11 cellular contexts compared by ENCODE assay signal in genomic region chr2:169360984-169361705, GRCh38. TPM values are rescaled to one million over a fixed set of nuclear protein-coding genes. Genes with fewer than 3 reads are reported as not detected.
A peak's percentile ranks its signal among the peaks of the same experiment; 100 is the strongest.
DNase-seq lines count a peak whose midpoint lies in the region; ATAC-seq and TF ChIP-seq lines count a peak whose summit lies in the region.
"Had no signal": no experiment of that assay in that cellular context is flagged by ENCODE, and none has a peak within 500 bp of the region (broad histone marks: within the 10 kb centered on the region; RNA-seq: fewer than 3 reads in every experiment).

No MANE protein-coding gene starts in this region.

- H4K20me1 ChIP-seq in KMS-11 (ENCODE audit: insufficient read depth), result no peaks in the 10 kb centered on the region

- H3K27me3 ChIP-seq in KMS-11 (ENCODE audit: insufficient read depth, low read depth) (peaks cover 15% of the 10 kb centered on the region; the same call in 1 of the 2 replicates), ovary (no peaks in the 10 kb centered on the region)

- peaks cover 0 to 26% (median 8%) of the 10 kb centered on the region in 7 donors for H3K9me3 Mint-ChIP-seq in CD14-positive monocyte

- DNase-seq in CD14-positive monocyte (ENCODE audit: low spot score) (no peak), epithelial cell of proximal tubule (ENCODE audit: low read depth) (no peak), ovary (no peak), activated gamma-delta T cell treated with Interleukin-2 at 50 U/mL for 16 hours (no peak), NCI-H1048 (lab: John Stamatoyannopoulos, UW) (no peak)
- DNase-seq: effector CD4-positive, alpha-beta T cell; SHP77 had no signal

- H3K36me3 ChIP-seq in KMS-11 (ENCODE audit: insufficient read depth) (no peaks in the 10 kb centered on the region), ovary (no peaks in the 10 kb centered on the region)

- ATAC-seq in HG03432 (IDR thresholded peaks at IDR 0.05; ENCODE audit: unreplicated experiment), result no peak
- ATAC-seq in HG02588 (IDR thresholded peaks at IDR 0.05; ENCODE audit: unreplicated experiment), result no peak

- TF ChIP-seq CTCF in CD14-positive monocyte (IDR thresholded peaks at IDR 0.05), result no peak
- TF ChIP-seq CTCF in KMS-11 (conservative IDR thresholded peaks at IDR 0.05; ENCODE audit: low read depth, low read length), result no peak
- no peak for TF ChIP-seq CTCF in epithelial cell of proximal tubule (conservative IDR thresholded peaks at IDR 0.05; ENCODE audit: low read depth, low read length)
- no peak for TF ChIP-seq CTCF in ovary (IDR thresholded peaks at IDR 0.05)

- H3K4me3 ChIP-seq in KMS-11 (IDR thresholded peaks at IDR 0.05; ENCODE audit: insufficient read depth, low read depth, low read length) (no peak overlapping the region), epithelial cell of proximal tubule (ENCODE audit: low read depth, low read length) (peak overlapping the region; percentile 55), ovary (peak overlapping the region; percentile 22)

- H3K79me2 ChIP-seq in KMS-11 (ENCODE audit: insufficient read depth, low read depth), result no peaks in the 10 kb centered on the region

- H3K9ac ChIP-seq in KMS-11, result no peak overlapping the region

- peak overlapping the region; percentile 67 to 83 for H3K4me3 Mint-ChIP-seq in CD14-positive monocyte

- no peak for TF ChIP-seq EP300 in ovary (IDR thresholded peaks at IDR 0.05)

- H3K27ac ChIP-seq in KMS-11, result no peak overlapping the region
- H3K27ac ChIP-seq in ovary, result no peak overlapping the region
- H3K27ac ChIP-seq: HL-60 had no signal

- H2AFZ ChIP-seq in KMS-11 (ENCODE audit: low read depth), result peak overlapping the region; percentile 96; the same call in 1 of the 2 replicates

- peak overlapping the region; percentile 99; the same call in 1 of the 2 replicates for H3K4me2 ChIP-seq in KMS-11

- peaks cover 61 to 77% (median 76%) of the 10 kb centered on the region in 3 donors for H3K27me3 Mint-ChIP-seq in CD14-positive monocyte (ENCODE audit: low read depth in 3 of 3)

- peaks cover 0 to 7% of the 10 kb centered on the region in 2 donors for H3K36me3 Mint-ChIP-seq in CD14-positive monocyte

- H3K27ac Mint-ChIP-seq in CD14-positive monocyte, result no peak overlapping the region

- intact Hi-C loops in CD14-positive monocyte (cut with micrococcal nuclease) (no loop called here), ovary (cut with DNase I) (no loop called here)

- no peaks in the 10 kb centered on the region for H3K9me3 ChIP-seq in ovary

- TF ChIP-seq POLR2A in ovary (IDR thresholded peaks at IDR 0.05), result no peak

- H3K4me1 ChIP-seq in KMS-11 (ENCODE audit: low read depth, poor library complexity, severe bottlenecking) (peaks cover 14% of the 10 kb centered on the region), ovary (ENCODE audit: insufficient read depth) (peaks cover 23% of the 10 kb centered on the region)

- H3K4me1 Mint-ChIP-seq in CD14-positive monocyte, result peaks cover 43% of the 10 kb centered on the region

- WGBS in ovary, 3 donors, result 1 to 2% (median 2%) methylated on average over 20 of the region's 20 CpGs

RNA-seq across cellular contexts. Expression of gene LRP2, which starts 1.2 kb away (rescaled TPM):
- not detected for polyA plus RNA-seq in CD14-positive monocyte
- 0.17 TPM in 1 of 2 replicates, not detected in the other for total RNA-seq in epithelial cell of proximal tubule
- total RNA-seq in ovary, result 10 to 100 TPM in 1 of 7 donors, 1 to 10 TPM in 1, under 1 TPM in 5; 0.02 to 13.4 (median 0.24) TPM
- polyA plus RNA-seq in ovary, result 1 to 10 TPM in 1 of 2 donors, under 1 TPM in 1; 0.01 to 1.1 TPM
